In genomic region chr5:113524927-113525326, GRCh38 we compare ENCODE assay signal across 8 cellular contexts. TPM values are rescaled to one million over a fixed set of nuclear protein-coding genes. Genes with fewer than 3 reads are reported as not detected.
A peak's percentile ranks its signal among the peaks of the same experiment; 100 is the strongest.
DNase-seq lines count a peak whose midpoint lies in the region; ATAC-seq and TF ChIP-seq lines count a peak whose summit lies in the region.

No MANE protein-coding gene starts in this region.

- TF ChIP-seq CTCF in GM10248 (IDR thresholded peaks at IDR 0.05; ENCODE audit: control extremely low read depth, extremely low read depth, low read depth, missing control alignments) (no peak), colonic mucosa (IDR thresholded peaks at IDR 0.05) (no peak), tibial artery (IDR thresholded peaks at IDR 0.05) (no peak)

- H3K9ac ChIP-seq in colonic mucosa (ENCODE audit: low read depth in 2 of 2, low read length in 2 of 2): no peak overlapping the region

- no peak overlapping the region for H3K4me3 ChIP-seq in colonic mucosa
- H3K4me3 ChIP-seq in tibial artery: no peak overlapping the region

- DNase-seq in GM10248 (ENCODE audit: extremely low spot score) (peak; percentile 20), colonic mucosa (no peak), tibial artery (no peak), DMS53 (lab: John Stamatoyannopoulos, UW) (no peak), iPS-NIHi11 (ENCODE audit: low spot score) (no peak), H4 (ENCODE audit: low spot score) (no peak)

- CTCF ChIA-PET in GM10248 (lab: Yijun Ruan, JAX): interaction anchor here (0.9 to 1.8 kb wide), 4 partner anchors 10 to 42 kb away, joined by 3 to 6 read pairs (median 3); no protein-coding TSS in a partner anchor

- POLR2A ChIA-PET in GM10248 (lab: Yijun Ruan, JAX): no interaction called here

- peak overlapping the region; percentile 14 for H3K27ac ChIP-seq in colonic mucosa
- H3K27ac ChIP-seq in tibial artery: no peak overlapping the region

- H3K36me3 ChIP-seq in colonic mucosa: no peaks in the 10 kb centered on the region
- H3K36me3 ChIP-seq in tibial artery: peaks cover 0 to 5% (median 4%) of the 10 kb centered on the region in 3 donors

- intact Hi-C loops in colonic mucosa (cut with DNase I): no loop called here
- intact Hi-C loops in tibial artery (cut with DNase I; ENCODE audit: low total_unique reads): no loop called here

- no peaks in the 10 kb centered on the region for H3K4me1 ChIP-seq in colonic mucosa
- peaks cover 0 to 14% (median 2%) of the 10 kb centered on the region in 4 donors for H3K4me1 ChIP-seq in tibial artery

- H3K27me3 ChIP-seq in colonic mucosa (no peaks in the 10 kb centered on the region), tibial artery (no peaks in the 10 kb centered on the region)

- no peaks in the 10 kb centered on the region for H3K9me3 ChIP-seq in colonic mucosa
- H3K9me3 ChIP-seq in tibial artery: no peaks in the 10 kb centered on the region

- ATAC-seq in GM21423 (IDR thresholded peaks at IDR 0.05; ENCODE audit: unreplicated experiment): peak; percentile 73
- ATAC-seq in HG03520 (IDR thresholded peaks at IDR 0.05; ENCODE audit: unreplicated experiment): peak; percentile 43

RNA-seq across cellular contexts. Expression of gene YTHDC2, which starts 11.4 kb away (rescaled TPM):
- total RNA-seq in colonic mucosa: 10 to 100 TPM; 22.6 to 22.8 TPM
- total RNA-seq in H4 (2014; rRNA removed; shearing (Covaris generic)): 11.6 and 15.3 TPM in 2 replicates

RNA-seq across cellular contexts. Expression of gene MCC, which starts 36.7 kb away (rescaled TPM):
- 1 to 10 TPM; 1.9 to 3.1 TPM for total RNA-seq in colonic mucosa
- total RNA-seq in H4 (2014; rRNA removed; shearing (Covaris generic)): 7.9 and 8.8 TPM in 2 replicates
